Comparison of ENCODE assay signal across 12 cellular contexts in the genomic region with DNA sequence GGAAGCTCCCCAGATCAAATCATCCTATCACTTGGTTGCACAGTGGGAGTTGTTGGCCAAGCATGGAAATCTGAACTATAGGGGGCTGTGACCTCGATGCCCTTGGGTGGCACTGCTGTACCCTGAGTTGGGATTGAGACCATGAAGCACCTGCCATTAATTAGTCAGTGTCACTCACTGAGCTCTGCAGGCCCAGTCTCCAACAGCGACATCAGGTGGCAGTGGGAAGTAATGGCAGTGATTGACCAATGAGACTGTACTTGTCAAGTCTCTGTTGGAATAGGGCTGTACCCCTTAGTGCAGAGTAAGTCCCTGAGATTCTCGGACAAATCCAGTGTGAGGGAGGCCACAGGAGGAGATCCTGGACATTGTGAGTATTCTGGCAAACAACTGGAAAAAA.
DNase-seq lines count a peak whose midpoint lies in the region; ATAC-seq and TF ChIP-seq lines count a peak whose summit lies in the region.
"Had no signal": no experiment of that assay in that cellular context is flagged by ENCODE, and none has a peak within 500 bp of the region (broad histone marks: within the 10 kb centered on the region; RNA-seq: fewer than 3 reads in every experiment).

No MANE protein-coding gene starts in this region.

- no peaks in the 10 kb centered on the region for H3K9me3 ChIP-seq in MM.1S (replicated peaks; ENCODE audit: insufficient read depth, low read length)
- H3K9me3 ChIP-seq in upper lobe of right lung, result no peaks in the 10 kb centered on the region

- H3K36me3 Mint-ChIP-seq in activated T-cell treated with anti-CD3 and anti-CD28 coated beads, Interleukin-2, amount 50 U/mL, for 4 hours (ENCODE audit: insufficient read depth), result no peaks in the 10 kb centered on the region
- no peaks in the 10 kb centered on the region for H3K36me3 Mint-ChIP-seq in T-helper 2 cell treated with Interferon-gamma antibody and Interleukin-4, amounts not matched to agents 5 μg/mL and 100 μg/mL, for 36 hours (ENCODE audit: low read depth)

- peaks cover 79% of the 10 kb centered on the region for H3K27me3 ChIP-seq in MM.1S (replicated peaks; ENCODE audit: insufficient read depth, low read length)
- peaks cover 19% of the 10 kb centered on the region for H3K27me3 ChIP-seq in upper lobe of right lung

- peak; percentile 27 for TF ChIP-seq CTCF in MM.1S (IDR thresholded peaks at IDR 0.05; ENCODE audit: low read length)
- TF ChIP-seq CTCF in choroid plexus epithelial cell (conservative IDR thresholded peaks at IDR 0.05; ENCODE audit: low read depth, low read length), result peak; percentile 29
- TF ChIP-seq CTCF in upper lobe of right lung (IDR thresholded peaks at IDR 0.05), result peak; percentile 5

- peaks cover 30% of the 10 kb centered on the region for H3K27me3 Mint-ChIP-seq in activated T-cell treated with anti-CD3 and anti-CD28 coated beads, Interleukin-2, amount 50 U/mL, for 4 hours (ENCODE audit: low read depth)
- peaks cover 3% of the 10 kb centered on the region for H3K27me3 Mint-ChIP-seq in T-helper 2 cell treated with Interferon-gamma antibody and Interleukin-4, amounts not matched to agents 5 μg/mL and 100 μg/mL, for 36 hours (ENCODE audit: low read depth)

- H3F3A ChIP-seq in MM.1S (ENCODE audit: insufficient read depth, low read length), result no peaks in the 10 kb centered on the region

- H3K27ac Mint-ChIP-seq in T-helper 2 cell treated with Interferon-gamma antibody and Interleukin-4, amounts not matched to agents 5 μg/mL and 100 μg/mL, for 36 hours, result no peak overlapping the region
- H3K27ac Mint-ChIP-seq: B cell had no signal

- H4K20me1 ChIP-seq in MM.1S (ENCODE audit: insufficient read depth, low read length), result no peaks in the 10 kb centered on the region

- no peak overlapping the region for H3K4me3 Mint-ChIP-seq in activated T-cell treated with anti-CD3 and anti-CD28 coated beads, Interleukin-2, amount 50 U/mL, for 4 hours
- H3K4me3 Mint-ChIP-seq in T-helper 2 cell treated with Interferon-gamma antibody and Interleukin-4, amounts not matched to agents 5 μg/mL and 100 μg/mL, for 36 hours, result no peak overlapping the region
- H3K4me3 Mint-ChIP-seq: B cell had no signal

- DNase-seq in activated T-cell treated with anti-CD3 and anti-CD28 coated beads, Interleukin-2, amount 50 U/mL, for 48 hours, result peak; percentile 21 to 22
- no peak for DNase-seq in activated T-cell treated with anti-CD3 and anti-CD28 coated beads, Interleukin-2, amount 50 U/mL, for 4 hours
- DNase-seq in MM.1S, result peak; percentile 10
- DNase-seq in choroid plexus epithelial cell (ENCODE audit: low read depth), result peak; percentile 2
- DNase-seq in upper lobe of right lung, result no peak
- no peak for DNase-seq in T-helper 2 cell treated with Interferon-gamma antibody and Interleukin-4, amounts not matched to agents 5 μg/mL and 100 μg/mL, for 36 hours (ENCODE audit: low spot score)
- DNase-seq: activated CD8-positive, alpha-beta memory T cell treated with anti-CD3 and anti-CD28 coated beads, Interleukin-2, amount 50 U/mL, for 4 hours; hypothalamus; retina had no signal

- H2AFZ ChIP-seq in MM.1S (ENCODE audit: low read length), result no peak overlapping the region

- H3K9me3 Mint-ChIP-seq in activated T-cell treated with anti-CD3 and anti-CD28 coated beads, Interleukin-2, amount 50 U/mL, for 4 hours, result peaks cover 13% of the 10 kb centered on the region
- H3K9me3 Mint-ChIP-seq in T-helper 2 cell treated with Interferon-gamma antibody and Interleukin-4, amounts not matched to agents 5 μg/mL and 100 μg/mL, for 36 hours, result peaks cover 10% of the 10 kb centered on the region

- no peak overlapping the region for H3K9ac ChIP-seq in MM.1S (ENCODE audit: low read length)

- no peaks in the 10 kb centered on the region for H3K36me3 ChIP-seq in MM.1S (replicated peaks; ENCODE audit: insufficient read depth, low read length)
- H3K36me3 ChIP-seq in upper lobe of right lung, result no peaks in the 10 kb centered on the region

- H3K4me3 ChIP-seq in MM.1S (ENCODE audit: low read length) (no peak overlapping the region), choroid plexus epithelial cell (ENCODE audit: low read depth, low read length) (no peak overlapping the region), upper lobe of right lung (no peak overlapping the region)

- no peaks in the 10 kb centered on the region for H3K79me2 ChIP-seq in MM.1S (ENCODE audit: low read length)

- intact Hi-C loops in upper lobe of right lung (cut with DNase I), result no loop called here

- H3K4me2 ChIP-seq in MM.1S (ENCODE audit: low read depth, low read length), result no peak overlapping the region

- H3K27ac ChIP-seq in MM.1S (ENCODE audit: low read length), result no peak overlapping the region
- H3K27ac ChIP-seq in upper lobe of right lung, result no peak overlapping the region

- H3K4me1 Mint-ChIP-seq in activated T-cell treated with anti-CD3 and anti-CD28 coated beads, Interleukin-2, amount 50 U/mL, for 4 hours (ENCODE audit: low read depth), result no peaks in the 10 kb centered on the region
- no peaks in the 10 kb centered on the region for H3K4me1 Mint-ChIP-seq in T-helper 2 cell treated with Interferon-gamma antibody and Interleukin-4, amounts not matched to agents 5 μg/mL and 100 μg/mL, for 36 hours (ENCODE audit: low read depth)
- H3K4me1 Mint-ChIP-seq: B cell had no signal

- no peak for ATAC-seq in activated T-cell treated with anti-CD3 and anti-CD28 coated beads, Interleukin-2, amount 50 U/mL, for 4 hours
- no peak for ATAC-seq in upper lobe of right lung
- no peak for ATAC-seq in GM18498 (IDR thresholded peaks at IDR 0.05; ENCODE audit: unreplicated experiment)
- ATAC-seq in HG02884 (IDR thresholded peaks at IDR 0.05; ENCODE audit: unreplicated experiment), result no peak

- no peaks in the 10 kb centered on the region for H3K4me1 ChIP-seq in MM.1S (ENCODE audit: low read length)
- H3K4me1 ChIP-seq in upper lobe of right lung, result no peaks in the 10 kb centered on the region

- no peaks in the 10 kb centered on the region for H3K9me2 ChIP-seq in MM.1S (replicated peaks; ENCODE audit: insufficient read depth, low read length)

Comparison
In these comparisons a context has a peak if more than half of its experiments do, and no peak if none do; other contexts are left out.
1. DNase-seq: peak in activated T-cell treated with anti-CD3 and anti-CD28 coated beads, Interleukin-2, amount 50 U/mL, for 48 hours (2 of 2), MM.1S (single experiment) and choroid plexus epithelial cell (single experiment); none in activated T-cell treated with anti-CD3 and anti-CD28 coated beads, Interleukin-2, amount 50 U/mL, for 4 hours (single experiment), upper lobe of right lung (single experiment) and T-helper 2 cell treated with Interferon-gamma antibody and Interleukin-4, amounts not matched to agents 5 μg/mL and 100 μg/mL, for 36 hours (single experiment).
2. Peak in every context shown above with its lines, with median percentiles within 50 percentile points of each other: CTCF ChIP-seq.